ENCODE assay signal across 1 cellular context in genomic region chr21:46095814-46096595, GRCh38.
TF ChIP-seq lines count a peak whose summit lies in the region.

No MANE protein-coding gene starts in this region.

TF ChIP-seq in WTC11, 78 proteins besides CTCF, POLR2A, EP300 and RAD21 (continued from another document):
- no peak for TF ChIP-seq PREB (CRISPR knock-in tag; IDR thresholded peaks at IDR 0.05; ENCODE audit: borderline replicate concordance)
- TF ChIP-seq IRF2 (CRISPR knock-in tag; IDR thresholded peaks at IDR 0.05; ENCODE audit: borderline replicate concordance, low read depth): no peak
- no peak for TF ChIP-seq E2F4 (CRISPR knock-in tag; IDR thresholded peaks at IDR 0.05; ENCODE audit: borderline replicate concordance, low read depth)
- no peak for TF ChIP-seq CBFB (CRISPR knock-in tag; IDR thresholded peaks at IDR 0.05; ENCODE audit: low read depth)
